18 cellular contexts compared by ENCODE assay signal in the genomic region with DNA sequence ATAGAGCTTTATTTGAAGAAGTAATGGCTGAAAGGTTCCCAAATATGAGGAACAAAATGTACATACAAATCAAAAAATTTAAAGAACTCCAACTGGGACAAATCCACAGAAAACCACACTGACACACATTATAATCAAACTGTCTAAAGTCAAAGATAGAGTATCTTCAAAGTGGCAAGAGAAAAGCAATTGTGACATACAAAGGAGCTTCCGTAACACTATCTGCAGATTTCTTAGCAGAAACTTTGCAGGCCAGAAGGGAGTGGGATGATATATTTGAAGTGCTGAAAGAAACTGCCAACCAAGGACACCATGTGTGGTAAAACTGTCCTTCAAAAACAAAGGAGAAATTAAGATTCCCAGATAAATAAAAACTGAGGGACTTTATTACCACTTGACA.
DNase-seq lines count a peak whose midpoint lies in the region; ATAC-seq and TF ChIP-seq lines count a peak whose summit lies in the region.
"Had no signal": no experiment of that assay in that cellular context is flagged by ENCODE, and none has a peak within 500 bp of the region (broad histone marks: within the 10 kb centered on the region; RNA-seq: fewer than 3 reads in every experiment).

No MANE protein-coding gene starts in this region.

- POLR2A ChIA-PET in HCT116 (lab: Charles Lee) = interaction anchor here (1.3 kb wide), 1 partner anchor 11 kb away, joined by 5 read pairs; no protein-coding TSS in a partner anchor

- intact Hi-C loops in Calu3 (cut with micrococcal nuclease; ENCODE audit: unreplicated experiment) (loop anchor here (5.0 kb wide), 4 partner anchors 34 to 254 kb away; no protein-coding TSS in a partner anchor), HCT116 (cut with micrococcal nuclease) (loop anchor here (5.0 kb wide), 2 partner anchors 54 to 89 kb away; no protein-coding TSS in a partner anchor)

- peaks cover 24 to 42% of the 10 kb centered on the region in 2 experiments for H3K36me3 ChIP-seq in HCT116 (ENCODE audit: control insufficient read depth in 1 of 2, insufficient read depth in 2 of 2, low read length in 2 of 2)
- H3K36me3 ChIP-seq in SK-N-MC (ENCODE audit: insufficient read depth, low read length) = peaks cover 89% of the 10 kb centered on the region

- H3K9ac ChIP-seq in HCT116 (ENCODE audit: low read length) (no peak overlapping the region), SK-N-MC (ENCODE audit: insufficient read length) (no peak overlapping the region)
- H3K9ac ChIP-seq: BLaER1 treated with 17β-estradiol and CSF1 and Interleukin-3, amounts not matched to agents 10 nM and 100 nM had no signal

- H3K4me1 Mint-ChIP-seq in Calu3 (ENCODE audit: low read depth, unreplicated experiment) = peaks cover 21% of the 10 kb centered on the region

- peaks cover 3% of the 10 kb centered on the region for H3K9me3 Mint-ChIP-seq in Calu3 (ENCODE audit: low read depth, unreplicated experiment)

- TF ChIP-seq CTCF in Calu3 (IDR thresholded peaks at IDR 0.05; ENCODE audit: unreplicated experiment) (no peak), HCT116 (IDR thresholded peaks at IDR 0.05 in 2 of 3, conservative IDR thresholded peaks at IDR 0.05 in 1 of 3; ENCODE audit: borderline replicate concordance in 1 of 3, insufficient read depth in 1 of 3, low read depth in 2 of 3, low read length in 2 of 3) (no peak), foreskin keratinocyte (conservative IDR thresholded peaks at IDR 0.05) (no peak)

- no peaks in the 10 kb centered on the region for H4K20me1 ChIP-seq in HCT116 (ENCODE audit: insufficient read depth)
- H4K20me1 ChIP-seq: BLaER1 treated with 17β-estradiol and CSF1 and Interleukin-3, amounts not matched to agents 10 nM and 100 nM had no signal

- no peak for DNase-seq in Calu3
- DNase-seq in HCT116 (ENCODE audit: low read depth, low spot score) = no peak
- DNase-seq in SK-N-MC (ENCODE audit: low read depth, low spot score) = no peak
- no peak for DNase-seq in foreskin keratinocyte
- DNase-seq in NCI-H1092 treated with DMSO at 0.1 percent for 48 hours (lab: John Stamatoyannopoulos, UW) = no peak
- DNase-seq in occipital lobe (lab: John Stamatoyannopoulos, UW) = no peak
- no peak for DNase-seq in NCI-H2029 (lab: John Stamatoyannopoulos, UW)
- DNase-seq in stimulated activated CD4-positive, alpha-beta T cell treated with anti-CD3 and anti-CD28 coated beads, Interleukin-12 subunit alpha, Interleukin-12 subunit beta, amount 100 ng/mL, for 4 hours = no peak
- DNase-seq: CD8-positive, alpha-beta T cell; KBM-7; NCI-H1092; NCI-H146; NCI-H774; SJCRH30 had no signal

- CTCF ChIA-PET in Calu3 (lab: Charles Lee) (interaction anchor here (0.9 to 2.0 kb wide), 6 partner anchors 16 to 145 kb away, joined by 3 to 28 read pairs (median 11); no protein-coding TSS in a partner anchor), HCT116 (lab: Charles Lee) (interaction anchor here (1.1 to 2.0 kb wide), 9 partner anchors 9 to 266 kb away, joined by 3 to 15 read pairs (median 5); no protein-coding TSS in a partner anchor)

- H3K27me3 ChIP-seq in HCT116 (ENCODE audit: insufficient read depth, low read length) = no peaks in the 10 kb centered on the region
- H3K27me3 ChIP-seq in foreskin keratinocyte = no peaks in the 10 kb centered on the region
- H3K27me3 ChIP-seq: BLaER1 treated with 17β-estradiol and CSF1 and Interleukin-3, amounts not matched to agents 10 nM and 100 nM; SJCRH30 had no signal

- peaks cover 58% of the 10 kb centered on the region for H3K36me3 Mint-ChIP-seq in Calu3 (ENCODE audit: insufficient read depth, unreplicated experiment)
- H3K36me3 Mint-ChIP-seq: CD8-positive, alpha-beta T cell had no signal

- H3K4me3 Mint-ChIP-seq in Calu3 (ENCODE audit: low read depth, unreplicated experiment) = no peak overlapping the region
- H3K4me3 Mint-ChIP-seq: CD8-positive, alpha-beta T cell; T-helper 1 cell treated with Interleukin-12 subunit alpha and Interleukin-12 subunit beta and Interleukin-4 antibody, amounts not matched to agents 30 μg/mL and 1 μg/mL, for 36 hours had no signal

- TF ChIP-seq RAD21 in HCT116 (IDR thresholded peaks at IDR 0.05; ENCODE audit: low read depth) = no peak

- H3K79me2 ChIP-seq in HCT116 (ENCODE audit: insufficient read depth, low read length) = peaks cover 54% of the 10 kb centered on the region

- no peak for ATAC-seq in HCT116
- ATAC-seq in foreskin keratinocyte = no peak
- ATAC-seq: CD8-positive, alpha-beta T cell had no signal

- no TSS peak for BruUV-seq in Calu3 (replicated peaks; lab: Mats Ljungman, UMichigan)
- BruUV-seq in HCT116 (replicated peaks; lab: Mats Ljungman, UMichigan) = no TSS peak

- no peak overlapping the region for H2AFZ ChIP-seq in HCT116 (ENCODE audit: low read depth, low read length, poor library complexity, severe bottlenecking)

- TF ChIP-seq POLR2A in HCT116 (IDR thresholded peaks at IDR 0.05; ENCODE audit: borderline replicate concordance, extremely low read depth, insufficient read depth, insufficient read length) = no peak

- H3K27ac ChIP-seq in HCT116 (ENCODE audit: low read depth, low read length) (no peak overlapping the region), SK-N-MC (peak overlapping the region; percentile 38), foreskin keratinocyte (peak overlapping the region; percentile 44)
- H3K27ac ChIP-seq: BLaER1 treated with 17β-estradiol and CSF1 and Interleukin-3, amounts not matched to agents 10 nM and 100 nM; RWPE1; SJCRH30 had no signal

- RAD21 ChIA-PET in HCT116 (lab: Charles Lee; ENCODE audit: low non-redundant PET in 1 of 2, low total read pairs in 2 of 2, uncharacterized antibody in 2 of 2, unreplicated experiment in 2 of 2) = no interaction called here

- H3K4me3 ChIP-seq in HCT116 (replicated peaks in 1 of 2; ENCODE audit: low read depth in 1 of 2, low read length in 2 of 2) (no peak overlapping the region), SK-N-MC (no peak overlapping the region)
- H3K4me3 ChIP-seq: BLaER1 treated with 17β-estradiol and CSF1 and Interleukin-3, amounts not matched to agents 10 nM and 100 nM; HAP-1; SJCRH30 had no signal

- H3K9me3 ChIP-seq in HCT116 (ENCODE audit: control insufficient read depth in 1 of 2, insufficient read depth in 1 of 2, low read depth in 1 of 2, low read length in 2 of 2) (no peaks in the 10 kb centered on the region), SK-N-MC (ENCODE audit: low read depth, low read length) (0 out of 2 replicates have a peak, but pooled peaks cover 4% of the 10 kb centered on the region)
- H3K9me3 ChIP-seq: HAP-1 had no signal

- no peaks in the 10 kb centered on the region for H3K27me3 Mint-ChIP-seq in Calu3 (ENCODE audit: unreplicated experiment)

- peak overlapping the region; percentile 47 for H3K27ac Mint-ChIP-seq in Calu3 (ENCODE audit: unreplicated experiment)
- H3K27ac Mint-ChIP-seq: CD8-positive, alpha-beta T cell; T-helper 1 cell treated with Interleukin-12 subunit alpha and Interleukin-12 subunit beta and Interleukin-4 antibody, amounts not matched to agents 30 μg/mL and 1 μg/mL, for 36 hours had no signal

- no peak overlapping the region for H3K4me2 ChIP-seq in HCT116 (ENCODE audit: low read length)
- H3K4me2 ChIP-seq: BLaER1 treated with 17β-estradiol and CSF1 and Interleukin-3, amounts not matched to agents 10 nM and 100 nM had no signal

- peaks cover 0 to 5% of the 10 kb centered on the region in 2 experiments; a peak in 1 of 4 replicates for H3K4me1 ChIP-seq in HCT116 (ENCODE audit: control insufficient read depth in 1 of 2, insufficient read depth in 2 of 2, low read length in 2 of 2)
- peaks cover 5% of the 10 kb centered on the region for H3K4me1 ChIP-seq in foreskin keratinocyte
- H3K4me1 ChIP-seq: BLaER1 treated with 17β-estradiol and CSF1 and Interleukin-3, amounts not matched to agents 10 nM and 100 nM; SJCRH30 had no signal

- no peaks in the 10 kb centered on the region; the same call in 1 of the 2 replicates for H3K9me2 ChIP-seq in HCT116 (ENCODE audit: insufficient read depth)

TF ChIP-seq in HCT116, 20 proteins besides CTCF, POLR2A, EP300 and RAD21:
- TF ChIP-seq CBX3 (IDR thresholded peaks at IDR 0.05; ENCODE audit: low read depth) (0 out of 2 replicates have a peak, but pooled peaks have one; percentile 23), YY1 (IDR thresholded peaks at IDR 0.05; ENCODE audit: extremely low read depth, insufficient replicate concordance, low read depth, low read length) (no peak)
TF ChIP-seq in HCT116: peak in this region for 1.
